Comparison of ENCODE assay signal across 16 cellular contexts in the genomic region with DNA sequence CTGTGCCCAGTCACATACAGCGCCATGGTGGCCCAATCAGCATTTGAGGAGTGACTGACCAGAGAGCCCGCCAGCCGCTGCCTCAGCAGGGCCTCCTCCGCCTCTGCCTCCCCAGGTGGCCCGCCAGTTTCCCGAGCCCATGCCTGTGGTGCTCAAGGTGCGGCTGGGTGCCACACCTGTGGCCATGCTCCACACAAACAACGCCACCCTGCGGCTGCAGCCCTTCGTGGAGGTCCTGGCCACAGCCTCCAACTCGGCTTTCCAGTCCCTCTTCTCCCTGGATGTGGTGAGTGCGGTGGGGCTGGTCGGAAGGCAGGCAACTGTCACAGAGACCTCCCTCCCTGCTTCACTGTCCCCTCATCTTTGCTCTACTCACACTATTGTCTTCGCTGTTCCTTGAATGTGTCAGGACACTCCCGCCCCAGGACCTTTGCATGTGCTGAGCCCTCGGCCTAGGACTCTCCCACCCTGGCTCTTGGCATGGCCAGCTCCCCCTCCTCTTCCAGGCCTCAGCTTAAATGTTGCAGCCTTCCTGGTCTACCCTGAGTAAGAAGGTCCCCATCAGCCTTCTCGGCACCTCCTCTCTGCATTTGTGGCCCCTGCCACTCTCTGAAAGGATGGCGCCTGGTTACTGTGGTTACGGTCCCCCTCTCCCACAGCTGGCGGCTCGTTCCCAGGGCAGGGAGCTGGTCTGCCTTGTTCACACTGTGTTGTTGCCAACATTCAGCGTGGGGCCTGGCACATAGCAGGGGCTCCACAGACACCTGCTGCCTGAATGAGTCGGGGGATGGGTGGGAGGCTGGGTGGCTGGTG. TPM values are rescaled to one million over a fixed set of nuclear protein-coding genes. Genes with fewer than 3 reads are reported as not detected.
DNase-seq lines count a peak whose midpoint lies in the region; ATAC-seq, FAIRE-seq and TF ChIP-seq lines count a peak whose summit lies in the region.
"Had no signal": no experiment of that assay in that cellular context is flagged by ENCODE, and none has a peak within 500 bp of the region (broad histone marks: within the 10 kb centered on the region; RNA-seq: fewer than 3 reads in every experiment).

No MANE protein-coding gene starts in this region.

- FAIRE-seq in H1 (lab: Jason Lieb, UNC): no peak
- FAIRE-seq: GM18507 had no signal

- DNase-seq in NCI-H748 (lab: John Stamatoyannopoulos, UW; ENCODE audit: unreplicated experiment) (peak; percentile 22), NCI-H748 treated with DMSO at 0.1 percent for 48 hours (lab: John Stamatoyannopoulos, UW) (no peak), H1 (ENCODE audit: low read depth in 1 of 2, low spot score in 2 of 2) (no peak), spleen (peak; percentile 67), SIG-M5 (lab: John Stamatoyannopoulos, UW) (no peak)
- DNase-seq in Jurkat, Clone E6-1 (ENCODE audit: low read depth, low spot score): peak; percentile 10
- DNase-seq: 8988T, AML-193, DMS53, GM23248, H7 had no signal

- TF ChIP-seq EP300 in H1 (IDR thresholded peaks at IDR 0.05; ENCODE audit: borderline replicate concordance in 1 of 2, low read depth in 2 of 2, low read length in 2 of 2): no peak

- H3K4me1 ChIP-seq in H1 (replicated peaks in 1 of 4; ENCODE audit: control insufficient read depth in 3 of 4, insufficient read depth in 4 of 4, low read length in 3 of 4): 0 out of 7 replicates have a peak, but pooled peaks cover 0 to 3% (median 0%) of the 10 kb centered on the region in 4 experiments
- H3K4me1 ChIP-seq in spleen: no peaks in the 10 kb centered on the region

- no peak overlapping the region for H2BK120ac ChIP-seq in H1 (replicated peaks; ENCODE audit: low read depth, low read length)

- no peak overlapping the region for H3K14ac ChIP-seq in H1 (ENCODE audit: insufficient read length)

- H3K27ac ChIP-seq in H1 (ENCODE audit: low read depth, low read length) (no peak overlapping the region), spleen (no peak overlapping the region)
- H3K27ac ChIP-seq: BLaER1, GM23248 had no signal

- ATAC-seq in HG02938 (IDR thresholded peaks at IDR 0.05; ENCODE audit: unreplicated experiment): no peak

- no peak overlapping the region for H2BK15ac ChIP-seq in H1 (ENCODE audit: low read length)

- no peak for TF ChIP-seq RAD21 in H1 (IDR thresholded peaks at IDR 0.05 in 1 of 2, conservative IDR thresholded peaks at IDR 0.05 in 1 of 2; ENCODE audit: low read depth in 2 of 2, low read length in 2 of 2)

- CTCF ChIA-PET in H1 (lab: Charles Lee; ENCODE audit: partially characterized antibody): interaction anchor here (0.9 to 11.8 kb wide), 4 partner anchors 11 to 76 kb away, joined by 3 to 86 read pairs (median 4); a partner anchor contains a TSS

- no peak overlapping the region for H2AFZ ChIP-seq in H1 (ENCODE audit: low read length)
- H2AFZ ChIP-seq: GM23248 had no signal

- H2AK5ac ChIP-seq in H1 (ENCODE audit: low read depth, low read length): no peak overlapping the region

- no peaks in the 10 kb centered on the region for H3K79me1 ChIP-seq in H1 (ENCODE audit: low read depth, low read length)

- H3K9me3 ChIP-seq in H1 (ENCODE audit: insufficient read depth in 2 of 2, low read depth in 1 of 2, low read length in 1 of 2): no peaks in the 10 kb centered on the region
- H3K9me3 ChIP-seq in spleen: no peaks in the 10 kb centered on the region
- H3K9me3 ChIP-seq: BLaER1 had no signal

- intact Hi-C loops in spleen (cut with DNase I; ENCODE audit: low total_unique reads): no loop called here

- no peaks in the 10 kb centered on the region for H3K79me2 ChIP-seq in H1 (ENCODE audit: control insufficient read depth in 1 of 2, insufficient read depth in 2 of 2, low read length in 2 of 2)

- H4K20me1 ChIP-seq in H1 (replicated peaks in 1 of 2; ENCODE audit: control insufficient read depth in 1 of 2, insufficient read depth in 2 of 2, low read length in 2 of 2): peaks cover 0 to 2% of the 10 kb centered on the region in 2 experiments
- H4K20me1 ChIP-seq: BLaER1 had no signal

- no peak overlapping the region for H3K4me3 ChIP-seq in Jurkat, Clone E6-1 (ENCODE audit: low read length)
- no peak overlapping the region for H3K4me3 ChIP-seq in H1 (ENCODE audit: extremely low read depth in 1 of 4, insufficient read depth in 2 of 4, low read depth in 3 of 4, low read length in 4 of 4)
- no peak overlapping the region for H3K4me3 ChIP-seq in spleen
- H3K4me3 ChIP-seq: BLaER1, GM23248 had no signal

- H2BK20ac ChIP-seq in H1 (ENCODE audit: low read length): no peak overlapping the region

- H3K36me3 ChIP-seq in H1 (ENCODE audit: control insufficient read depth in 2 of 4, insufficient read depth in 4 of 4, low read length in 3 of 4): no peaks in the 10 kb centered on the region
- no peaks in the 10 kb centered on the region for H3K36me3 ChIP-seq in spleen
- H3K36me3 ChIP-seq: BLaER1 had no signal

- no peaks in the 10 kb centered on the region for H3K23me2 ChIP-seq in H1 (ENCODE audit: low read depth, low read length)

- H3K23ac ChIP-seq in H1 (ENCODE audit: insufficient read length): no peak overlapping the region

- POLR2A ChIA-PET in H1 (lab: Charles Lee; ENCODE audit: partially characterized antibody): interaction anchor here (0.6 to 1.2 kb wide), 2 partner anchors 99 to 151 kb away, joined by 3 to 4 read pairs; no protein-coding TSS in a partner anchor

- no peak overlapping the region for H2BK5ac ChIP-seq in H1 (ENCODE audit: low read depth, low read length)

- H3K56ac ChIP-seq in H1 (replicated peaks; ENCODE audit: insufficient read length, low read depth, low read length): no peak overlapping the region

- H3K18ac ChIP-seq in H1 (ENCODE audit: extremely low read depth, low read length): no peak overlapping the region

- WGBS in H1 (ENCODE audit: extremely low coverage in 1 of 2, insufficient coverage in 1 of 2, insufficient read length in 1 of 2, insufficient replicate concordance in 2 of 2, low coverage in 1 of 2, low lambda C conversion rate in 2 of 2, missing lambda C conversion rate in 1 of 2), 2 experiments: 90% methylated on average over 23 of the region's 23 CpGs; no CpG with 5 or more reads in 1 of the 2 experiments
- 88 to 93% (median 92%) methylated on average over 23 of the region's 23 CpGs for WGBS in spleen, 5 donors

- no peak overlapping the region for H4K91ac ChIP-seq in H1 (replicated peaks; ENCODE audit: insufficient read length, low read length)

- no peak overlapping the region for H4K5ac ChIP-seq in H1 (ENCODE audit: insufficient read length, low read depth, low read length)

- TF ChIP-seq POLR2A in H1 (IDR thresholded peaks at IDR 0.05; ENCODE audit: control extremely low read depth in 1 of 2, low read depth in 2 of 2, low read length in 2 of 2): no peak
- TF ChIP-seq POLR2A in spleen (IDR thresholded peaks at IDR 0.05): no peak

- H3K27me3 ChIP-seq in H1 (replicated peaks in 1 of 4; ENCODE audit: control insufficient read depth in 3 of 4, extremely low read depth in 1 of 4, insufficient read depth in 3 of 4, low read length in 3 of 4) (no peaks in the 10 kb centered on the region), spleen (replicated peaks in 1 of 7) (peaks cover 0 to 15% (median 0%) of the 10 kb centered on the region in 7 donors)
- H3K27me3 ChIP-seq: BLaER1 had no signal

- no peak overlapping the region for H3K4ac ChIP-seq in H1 (replicated peaks; ENCODE audit: insufficient read length, low read depth, low read length)

- H2BK12ac ChIP-seq in H1 (ENCODE audit: low read depth, low read length): no peak overlapping the region

- TF ChIP-seq CTCF in H1 (IDR thresholded peaks at IDR 0.05; ENCODE audit: control extremely low read depth in 1 of 3, insufficient read depth in 1 of 3, low read depth in 1 of 3, low read length in 3 of 3) (no peak), spleen (IDR thresholded peaks at IDR 0.05 in 8 of 11, conservative IDR thresholded peaks at IDR 0.05 in 3 of 11) (no peak)

- no peak overlapping the region for H3K9ac ChIP-seq in H1 (replicated peaks in 1 of 4; ENCODE audit: extremely low read depth in 1 of 4, low read depth in 3 of 4, low read length in 3 of 4)
- H3K9ac ChIP-seq: BLaER1, GM23248 had no signal

- 0 out of 2 replicates have a peak overlapping the region, but pooled peaks have one; percentile 9 for H4K8ac ChIP-seq in H1 (ENCODE audit: extremely low read depth, insufficient read depth, low read length)

- no peak overlapping the region for H3K4me2 ChIP-seq in H1 (ENCODE audit: insufficient read depth in 1 of 2, low read depth in 2 of 2, low read length in 2 of 2)
- H3K4me2 ChIP-seq: BLaER1 had no signal

RNA-seq across cellular contexts. Expression of a gene that starts 11.8 kb away (rescaled TPM):
- not detected for polyA plus RNA-seq in Jurkat, Clone E6-1 (2012; ENCODE audit: insufficient read depth, insufficient read length)
- not detected in 2 replicates for total RNA-seq in H1 (2021; fragmentation: NEBNext Ultra II Directional; extraction: Animal tissue kit (Norgen Biotek cat#: 25700))
- not detected in 2 replicates for polyA plus RNA-seq in H1 (2011; rRNA removed)
- not detected for polyA plus RNA-seq in H1 (2011; cell fraction: cytosol; rRNA removed)
- polyA plus RNA-seq in H1 (2011; cell fraction: nucleus; rRNA removed): not detected
- polyA plus RNA-seq in H1 (2012, experiment 1 of 2): not detected in 4 replicates
- not detected for polyA plus RNA-seq in H1 (2012, experiment 2 of 2)
- not detected for polyA plus RNA-seq in H1 (2013, experiment 1 of 2)
- not detected for polyA plus RNA-seq in H1 (2013, experiment 2 of 2)
- not detected in 2 replicates for polyA minus RNA-seq in H1 (2011; rRNA and poly(A)+ RNA removed)
- not detected for polyA minus RNA-seq in H1 (2011; cell fraction: cytosol; rRNA and poly(A)+ RNA removed)
- not detected for polyA minus RNA-seq in H1 (2011; cell fraction: nucleus; rRNA and poly(A)+ RNA removed)
- total RNA-seq in spleen: not detected
- not detected for polyA plus RNA-seq in spleen
- total RNA-seq: Daoy, GM23248, H7, HT1080 had no signal
- polyA plus RNA-seq: GM23248 had no signal

RNA-seq across cellular contexts. Expression of a gene that starts 12.2 kb away (rescaled TPM):
- not detected for polyA plus RNA-seq in Jurkat, Clone E6-1 (2012; ENCODE audit: insufficient read depth, insufficient read length)
- total RNA-seq in H1 (2021; fragmentation: NEBNext Ultra II Directional; extraction: Animal tissue kit (Norgen Biotek cat#: 25700)): not detected in 2 replicates
- not detected in 2 replicates for polyA plus RNA-seq in H1 (2011; rRNA removed)
- 0.62 TPM for polyA plus RNA-seq in H1 (2011; cell fraction: cytosol; rRNA removed)
- not detected for polyA plus RNA-seq in H1 (2011; cell fraction: nucleus; rRNA removed)
- not detected in 4 replicates for polyA plus RNA-seq in H1 (2012, experiment 1 of 2)
- 0.13 TPM for polyA plus RNA-seq in H1 (2012, experiment 2 of 2)
- not detected for polyA plus RNA-seq in H1 (2013, experiment 1 of 2)
- not detected for polyA plus RNA-seq in H1 (2013, experiment 2 of 2)
- 0.15 TPM in 1 of 2 replicates, not detected in the other for polyA minus RNA-seq in H1 (2011; rRNA and poly(A)+ RNA removed)
- polyA minus RNA-seq in H1 (2011; cell fraction: cytosol; rRNA and poly(A)+ RNA removed): not detected
- polyA minus RNA-seq in H1 (2011; cell fraction: nucleus; rRNA and poly(A)+ RNA removed): not detected
- not detected for total RNA-seq in spleen
- polyA plus RNA-seq in spleen: not detected
- total RNA-seq: Daoy, GM23248, H7, HT1080 had no signal
- polyA plus RNA-seq: GM23248 had no signal

RNA-seq across cellular contexts. Expression of a gene that starts 15.4 kb away (rescaled TPM):
- polyA plus RNA-seq in Jurkat, Clone E6-1 (2012; ENCODE audit: insufficient read depth, insufficient read length): not detected
- total RNA-seq in H1 (2021; fragmentation: NEBNext Ultra II Directional; extraction: Animal tissue kit (Norgen Biotek cat#: 25700)): not detected in 2 replicates
- not detected in 2 replicates for polyA plus RNA-seq in H1 (2011; rRNA removed)
- not detected for polyA plus RNA-seq in H1 (2011; cell fraction: cytosol; rRNA removed)
- polyA plus RNA-seq in H1 (2011; cell fraction: nucleus; rRNA removed): not detected
- not detected in 4 replicates for polyA plus RNA-seq in H1 (2012, experiment 1 of 2)
- not detected for polyA plus RNA-seq in H1 (2012, experiment 2 of 2)
- polyA plus RNA-seq in H1 (2013, experiment 1 of 2): not detected
- not detected for polyA plus RNA-seq in H1 (2013, experiment 2 of 2)
- not detected in 2 replicates for polyA minus RNA-seq in H1 (2011; rRNA and poly(A)+ RNA removed)
- not detected for polyA minus RNA-seq in H1 (2011; cell fraction: cytosol; rRNA and poly(A)+ RNA removed)
- not detected for polyA minus RNA-seq in H1 (2011; cell fraction: nucleus; rRNA and poly(A)+ RNA removed)
- total RNA-seq in spleen: not detected
- not detected for polyA plus RNA-seq in spleen
- total RNA-seq: Daoy, GM23248, H7, HT1080 had no signal
- polyA plus RNA-seq: GM23248 had no signal

RNA-seq across cellular contexts. Expression of a gene that starts 34.0 kb away (rescaled TPM):
- not detected for polyA plus RNA-seq in Jurkat, Clone E6-1 (2012; ENCODE audit: insufficient read depth, insufficient read length)
- total RNA-seq in H1 (2021; fragmentation: NEBNext Ultra II Directional; extraction: Animal tissue kit (Norgen Biotek cat#: 25700)): not detected in 2 replicates
- polyA plus RNA-seq in H1 (2011; rRNA removed) (0.16 TPM in 1 of 2 replicates, not detected in the other), spleen (not detected)
- polyA plus RNA-seq in H1 (2011; cell fraction: cytosol; rRNA removed): not detected
- polyA plus RNA-seq in H1 (2011; cell fraction: nucleus; rRNA removed): 0.31 TPM
- polyA plus RNA-seq in H1 (2012, experiment 1 of 2): not detected in 4 replicates
- polyA plus RNA-seq in H1 (2012, experiment 2 of 2): not detected
- not detected for polyA plus RNA-seq in H1 (2013, experiment 1 of 2)
- not detected for polyA plus RNA-seq in H1 (2013, experiment 2 of 2)
- polyA minus RNA-seq in H1 (2011; rRNA and poly(A)+ RNA removed): not detected in 2 replicates
- polyA minus RNA-seq in H1 (2011; cell fraction: cytosol; rRNA and poly(A)+ RNA removed): not detected
- polyA minus RNA-seq in H1 (2011; cell fraction: nucleus; rRNA and poly(A)+ RNA removed): not detected
- total RNA-seq in spleen: not detected
- total RNA-seq: Daoy, GM23248, H7, HT1080 had no signal
- polyA plus RNA-seq: GM23248 had no signal

RNA-seq across cellular contexts. Expression of a gene that starts 59.8 kb away (rescaled TPM):
- not detected for polyA plus RNA-seq in Jurkat, Clone E6-1 (2012; ENCODE audit: insufficient read depth, insufficient read length)
- total RNA-seq in H1 (2021; fragmentation: NEBNext Ultra II Directional; extraction: Animal tissue kit (Norgen Biotek cat#: 25700)): not detected in 2 replicates
- polyA plus RNA-seq in H1 (2011; rRNA removed): 0.17 TPM in 1 of 2 replicates, not detected in the other
- not detected for polyA plus RNA-seq in H1 (2011; cell fraction: cytosol; rRNA removed)
- 0.31 TPM for polyA plus RNA-seq in H1 (2011; cell fraction: nucleus; rRNA removed)
- 0.11 TPM in 1 of 4 replicates, not detected in the others for polyA plus RNA-seq in H1 (2012, experiment 1 of 2)
- polyA plus RNA-seq in H1 (2012, experiment 2 of 2): not detected
- not detected for polyA plus RNA-seq in H1 (2013, experiment 1 of 2)
- 0.11 TPM for polyA plus RNA-seq in H1 (2013, experiment 2 of 2)
- polyA minus RNA-seq in H1 (2011; rRNA and poly(A)+ RNA removed): not detected in 2 replicates
- polyA minus RNA-seq in H1 (2011; cell fraction: cytosol; rRNA and poly(A)+ RNA removed): not detected
- polyA minus RNA-seq in H1 (2011; cell fraction: nucleus; rRNA and poly(A)+ RNA removed): not detected
- total RNA-seq in spleen: not detected
- not detected for polyA plus RNA-seq in spleen
- total RNA-seq: Daoy, GM23248, H7, HT1080 had no signal
- polyA plus RNA-seq: GM23248 had no signal

Comparison
In these comparisons a context has a peak if more than half of its experiments do, and no peak if none do; other contexts are left out.
1. DNase-seq: peak in NCI-H748 (single experiment), Jurkat, Clone E6-1 (single experiment) and spleen (single experiment); none in NCI-H748 treated with DMSO at 0.1 percent for 48 hours (single experiment), H1 (0 of 2) and SIG-M5 (single experiment).